ENCODE assay signal across 12 cellular contexts in genomic region chr1:228150021-228150457, GRCh38. TPM values are rescaled to one million over a fixed set of nuclear protein-coding genes. Genes with fewer than 3 reads are reported as not detected.
DNase-seq lines count a peak whose midpoint lies in the region; ATAC-seq, FAIRE-seq and TF ChIP-seq lines count a peak whose summit lies in the region.
"Had no signal": no experiment of that assay in that cellular context is flagged by ENCODE, and none has a peak within 500 bp of the region (broad histone marks: within the 10 kb centered on the region; RNA-seq: fewer than 3 reads in every experiment).

No MANE protein-coding gene starts in this region.

- H3K4me3 Mint-ChIP-seq in astrocyte (ENCODE audit: unreplicated experiment): no peak overlapping the region
- H3K4me3 Mint-ChIP-seq: CD4-positive, alpha-beta memory T cell had no signal

- FAIRE-seq in astrocyte (lab: Jason Lieb, UNC) (no peak), keratinocyte (lab: Jason Lieb, UNC) (no peak)

- H3K4me3 ChIP-seq in astrocyte (ENCODE audit: insufficient read depth, low read depth, low read length): no peak overlapping the region
- peak overlapping the region in 1 of 3 experiments; percentile 38 for H3K4me3 ChIP-seq in keratinocyte (ENCODE audit: control insufficient read depth in 2 of 3, extremely low read depth in 1 of 3, insufficient read depth in 2 of 3, low read depth in 1 of 3, low read length in 3 of 3)
- H3K4me3 ChIP-seq in sigmoid colon: peak overlapping the region; percentile 28 to 50 (median 44)

- no peaks in the 10 kb centered on the region for H3K27me3 Mint-ChIP-seq in astrocyte (ENCODE audit: low read depth, unreplicated experiment)
- H3K27me3 Mint-ChIP-seq: CD4-positive, alpha-beta memory T cell had no signal

- H3K4me2 ChIP-seq in astrocyte (ENCODE audit: low read length): peak overlapping the region; percentile 25
- H3K4me2 ChIP-seq in keratinocyte (ENCODE audit: control insufficient read depth, extremely low read depth, insufficient read depth, low read depth, low read length): peak overlapping the region; percentile 56

- peak; percentile 4 for TF ChIP-seq POLR2A in GM15510 (IDR thresholded peaks at IDR 0.05; ENCODE audit: borderline replicate concordance, extremely low read depth, insufficient read length)
- no peak for TF ChIP-seq POLR2A in sigmoid colon (IDR thresholded peaks at IDR 0.05)

- H4K20me1 ChIP-seq in astrocyte (ENCODE audit: insufficient read depth, low read length): peaks cover 51% of the 10 kb centered on the region
- peaks cover 7% of the 10 kb centered on the region for H4K20me1 ChIP-seq in keratinocyte (ENCODE audit: control insufficient read depth, extremely low read depth, insufficient read depth, low read length)

- no peak overlapping the region for H3K27ac Mint-ChIP-seq in astrocyte (ENCODE audit: unreplicated experiment)

- H3K9me3 ChIP-seq in astrocyte (ENCODE audit: insufficient read depth, low read depth, low read length): no peaks in the 10 kb centered on the region
- no peaks in the 10 kb centered on the region for H3K9me3 ChIP-seq in keratinocyte (ENCODE audit: control insufficient read depth, low read depth, low read length)
- H3K9me3 ChIP-seq in sigmoid colon: no peaks in the 10 kb centered on the region

- peaks cover 4% of the 10 kb centered on the region for H3K36me3 Mint-ChIP-seq in astrocyte (ENCODE audit: low read depth, unreplicated experiment)

- H3K4me1 ChIP-seq in astrocyte (ENCODE audit: insufficient read depth, low read length) (peaks cover 22% of the 10 kb centered on the region), keratinocyte (ENCODE audit: control insufficient read depth, extremely low read depth, insufficient read depth, low read length) (peaks cover 48% of the 10 kb centered on the region), sigmoid colon (peaks cover 0 to 46% (median 38%) of the 10 kb centered on the region in 4 donors)

- intact Hi-C loops in sigmoid colon (cut with DNase I): no loop called here

- H2AFZ ChIP-seq in astrocyte (ENCODE audit: low read depth, low read length) (no peak overlapping the region), keratinocyte (ENCODE audit: control insufficient read depth, low read length) (no peak overlapping the region)

- ATAC-seq in GM21825 (IDR thresholded peaks at IDR 0.05; ENCODE audit: unreplicated experiment) (no peak), GM19455 (IDR thresholded peaks at IDR 0.05; ENCODE audit: unreplicated experiment) (no peak)

- dilution Hi-C loops in keratinocyte (cut with MboI; ENCODE audit: extremely low pct_ligation_motif_present, low sequenced_read_pairs): no loop called here

- H3K9ac ChIP-seq in astrocyte (ENCODE audit: low read length) (peak overlapping the region; percentile 23), keratinocyte (ENCODE audit: control insufficient read depth, extremely low read depth, insufficient read depth, low read length) (peak overlapping the region; percentile 33)

- peaks cover 39% of the 10 kb centered on the region for H3K79me2 ChIP-seq in astrocyte (ENCODE audit: insufficient read depth, low read length)
- H3K79me2 ChIP-seq in keratinocyte (ENCODE audit: control insufficient read depth, insufficient read depth, low read length): peaks cover 30% of the 10 kb centered on the region

- no peaks in the 10 kb centered on the region for H3K27me3 ChIP-seq in astrocyte (ENCODE audit: insufficient read depth, low read length)
- no peaks in the 10 kb centered on the region for H3K27me3 ChIP-seq in keratinocyte (ENCODE audit: control insufficient read depth, extremely low read depth, insufficient read depth, low read length)
- H3K27me3 ChIP-seq in sigmoid colon: no peaks in the 10 kb centered on the region

- WGBS in sigmoid colon, 2 donors: 79 to 86% methylated on average over 9 of the region's 9 CpGs

- H3K9me3 Mint-ChIP-seq in astrocyte (ENCODE audit: unreplicated experiment): no peaks in the 10 kb centered on the region
- H3K9me3 Mint-ChIP-seq: CD4-positive, alpha-beta memory T cell had no signal

- H3K36me3 ChIP-seq in astrocyte (ENCODE audit: insufficient read depth, low read length): peaks cover 6% of the 10 kb centered on the region
- H3K36me3 ChIP-seq in keratinocyte (ENCODE audit: control insufficient read depth in 2 of 2, extremely low read depth in 1 of 2, insufficient read depth in 2 of 2, low read length in 2 of 2): peaks cover 23 to 38% of the 10 kb centered on the region in 2 experiments
- H3K36me3 ChIP-seq in sigmoid colon: peaks cover 0 to 37% (median 13%) of the 10 kb centered on the region in 4 donors

- H3K9me1 ChIP-seq in keratinocyte (ENCODE audit: control insufficient read depth, extremely low read depth, insufficient read depth, low read length): no peaks in the 10 kb centered on the region

- DNase-seq in astrocyte (ENCODE audit: low read depth): no peak
- no peak for DNase-seq in keratinocyte (ENCODE audit: low read depth, low spot score)
- DNase-seq in sigmoid colon: peak; percentile 73
- DNase-seq in HCEC 1CT: no peak
- no peak for DNase-seq in hypothalamus (lab: John Stamatoyannopoulos, UW)
- DNase-seq: dermis blood vessel endothelial cell; NCI-H2081 treated with DMSO at 0.1 percent for 48 hours; stimulated activated CD4-positive, alpha-beta T cell treated with anti-CD3 and anti-CD28 coated beads, Interleukin-2, amount 100 ng/mL, for 48 hours had no signal

- TF ChIP-seq CTCF in astrocyte (IDR thresholded peaks at IDR 0.05; ENCODE audit: insufficient read depth, low read depth, low read length) (no peak), keratinocyte (optimal IDR thresholded peaks at IDR 0.05 in 1 of 3, IDR thresholded peaks at IDR 0.05 in 1 of 3, conservative IDR thresholded peaks at IDR 0.05 in 1 of 3; ENCODE audit: extremely low read depth in 1 of 3, insufficient read depth in 2 of 3, low read length in 3 of 3) (no peak), sigmoid colon (IDR thresholded peaks at IDR 0.05) (no peak)

- H3K27ac ChIP-seq in astrocyte (ENCODE audit: low read depth, low read length): no peak overlapping the region
- H3K27ac ChIP-seq in keratinocyte (ENCODE audit: control insufficient read depth, insufficient read depth, low read length): peak overlapping the region; percentile 13
- H3K27ac ChIP-seq in sigmoid colon: peak overlapping the region; percentile 85 to 93 (median 91)

- no peak for TF ChIP-seq EP300 in sigmoid colon (IDR thresholded peaks at IDR 0.05)

- peaks cover 2% of the 10 kb centered on the region for H3K4me1 Mint-ChIP-seq in astrocyte (ENCODE audit: low read depth, unreplicated experiment)

RNA-seq across cellular contexts. Expression of gene GJC2, which starts 0.3 kb away (rescaled TPM):
- total RNA-seq in astrocyte (1.1 and 1.4 TPM in 2 replicates), sigmoid colon (1 to 10 TPM; 4.2 to 6.4 (median 4.9) TPM)
- polyA plus RNA-seq in keratinocyte (0.37 to 0.63 TPM (median 0.58 TPM) in 3 replicates), sigmoid colon (under 1 TPM in 2 of 3 donors, not detected in 1; 0.60 to 0.99 TPM)
- 0.39 TPM for polyA plus RNA-seq in keratinocyte (2011; ENCODE audit: low read depth)
- 0.17 and 0.52 TPM in 2 replicates for polyA plus RNA-seq in keratinocyte (2011; cell fraction: cytosol; rRNA removed)
- 0.56 and 0.79 TPM in 2 replicates for polyA plus RNA-seq in keratinocyte (2011; cell fraction: nucleus; rRNA removed)
- polyA plus RNA-seq in keratinocyte (2012; ENCODE audit: low replicate concordance): 0.73 and 0.81 TPM in 2 replicates
- 0.33 to 0.52 TPM (median 0.51 TPM) in 3 replicates for polyA minus RNA-seq in keratinocyte
- 2.9 TPM for polyA minus RNA-seq in keratinocyte (2011; cell fraction: cytosol; rRNA and poly(A)+ RNA removed)
- polyA minus RNA-seq in keratinocyte (2011; cell fraction: nucleus; rRNA and poly(A)+ RNA removed): 0.31 and 1.1 TPM in 2 replicates
- polyA plus RNA-seq: CD4-positive, alpha-beta memory T cell had no signal

RNA-seq across cellular contexts. Expression of gene GUK1, which starts 10.0 kb away (rescaled TPM):
- total RNA-seq in astrocyte (214 and 217 TPM in 2 replicates), sigmoid colon (100 to 1,000 TPM; 225 to 366 (median 303) TPM)
- polyA plus RNA-seq in keratinocyte (412 to 877 TPM (median 450 TPM) in 3 replicates), sigmoid colon (100 to 1,000 TPM; 391 to 668 (median 656) TPM)
- polyA plus RNA-seq in keratinocyte (2011; ENCODE audit: low read depth): 259 TPM
- polyA plus RNA-seq in keratinocyte (2011; cell fraction: cytosol; rRNA removed): 279 and 743 TPM in 2 replicates
- polyA plus RNA-seq in keratinocyte (2011; cell fraction: nucleus; rRNA removed): 254 and 303 TPM in 2 replicates
- 421 and 447 TPM in 2 replicates for polyA plus RNA-seq in keratinocyte (2012; ENCODE audit: low replicate concordance)
- polyA minus RNA-seq in keratinocyte: 198 to 329 TPM (median 216 TPM) in 3 replicates
- polyA minus RNA-seq in keratinocyte (2011; cell fraction: cytosol; rRNA and poly(A)+ RNA removed): 557 TPM
- polyA minus RNA-seq in keratinocyte (2011; cell fraction: nucleus; rRNA and poly(A)+ RNA removed): 106 and 141 TPM in 2 replicates

RNA-seq across cellular contexts. Expression of gene IBA57, which starts 15.6 kb away (rescaled TPM):
- 3.8 and 4.9 TPM in 2 replicates for total RNA-seq in astrocyte
- 1.5 to 3.4 TPM (median 2.8 TPM) in 3 replicates for polyA plus RNA-seq in keratinocyte
- polyA plus RNA-seq in keratinocyte (2011; ENCODE audit: low read depth): 0.85 TPM
- 1.3 and 2.7 TPM in 2 replicates for polyA plus RNA-seq in keratinocyte (2011; cell fraction: cytosol; rRNA removed)
- 3.7 and 5.4 TPM in 2 replicates for polyA plus RNA-seq in keratinocyte (2011; cell fraction: nucleus; rRNA removed)
- polyA plus RNA-seq in keratinocyte (2012; ENCODE audit: low replicate concordance): 1.3 and 3.6 TPM in 2 replicates
- 1.6 to 3.0 TPM (median 1.9 TPM) in 3 replicates for polyA minus RNA-seq in keratinocyte
- polyA minus RNA-seq in keratinocyte (2011; cell fraction: cytosol; rRNA and poly(A)+ RNA removed): 1.9 TPM
- 3.6 and 3.9 TPM in 2 replicates for polyA minus RNA-seq in keratinocyte (2011; cell fraction: nucleus; rRNA and poly(A)+ RNA removed)
- total RNA-seq in sigmoid colon: 10 to 100 TPM in 2 of 4 donors, 1 to 10 TPM in 2; 2.9 to 14.0 (median 7.3) TPM
- 1 to 10 TPM; 3.7 to 8.0 (median 4.8) TPM for polyA plus RNA-seq in sigmoid colon

RNA-seq across cellular contexts. Expression of gene MRPL55, which starts 40.9 kb away (rescaled TPM):
- total RNA-seq in astrocyte (50.8 and 53.3 TPM in 2 replicates), sigmoid colon (10 to 100 TPM; 62.0 to 90.6 (median 79.3) TPM)
- polyA plus RNA-seq in keratinocyte (28.4 to 53.7 TPM (median 49.3 TPM) in 3 replicates), sigmoid colon (10 to 100 TPM; 53.5 to 77.4 (median 58.0) TPM)
- polyA plus RNA-seq in keratinocyte (2011; ENCODE audit: low read depth): 23.9 TPM
- polyA plus RNA-seq in keratinocyte (2011; cell fraction: cytosol; rRNA removed): 22.0 and 52.1 TPM in 2 replicates
- 47.4 and 62.3 TPM in 2 replicates for polyA plus RNA-seq in keratinocyte (2011; cell fraction: nucleus; rRNA removed)
- 34.4 and 51.8 TPM in 2 replicates for polyA plus RNA-seq in keratinocyte (2012; ENCODE audit: low replicate concordance)
- 19.2 to 36.3 TPM (median 26.1 TPM) in 3 replicates for polyA minus RNA-seq in keratinocyte
- 48.9 TPM for polyA minus RNA-seq in keratinocyte (2011; cell fraction: cytosol; rRNA and poly(A)+ RNA removed)
- polyA minus RNA-seq in keratinocyte (2011; cell fraction: nucleus; rRNA and poly(A)+ RNA removed): 9.9 and 18.3 TPM in 2 replicates

RNA-seq across cellular contexts. Expression of gene C1orf35, which starts 46.9 kb away (rescaled TPM):
- 19.8 and 21.8 TPM in 2 replicates for total RNA-seq in astrocyte
- polyA plus RNA-seq in keratinocyte: 8.2 to 11.9 TPM (median 10.0 TPM) in 3 replicates
- polyA plus RNA-seq in keratinocyte (2011; ENCODE audit: low read depth): 8.0 TPM
- polyA plus RNA-seq in keratinocyte (2011; cell fraction: cytosol; rRNA removed): 4.4 and 10.2 TPM in 2 replicates
- 21.2 and 27.6 TPM in 2 replicates for polyA plus RNA-seq in keratinocyte (2011; cell fraction: nucleus; rRNA removed)
- 12.5 and 16.4 TPM in 2 replicates for polyA plus RNA-seq in keratinocyte (2012; ENCODE audit: low replicate concordance)
- polyA minus RNA-seq in keratinocyte: 0.99 to 7.7 TPM (median 1.2 TPM) in 3 replicates
- polyA minus RNA-seq in keratinocyte (2011; cell fraction: cytosol; rRNA and poly(A)+ RNA removed): 7.7 TPM
- polyA minus RNA-seq in keratinocyte (2011; cell fraction: nucleus; rRNA and poly(A)+ RNA removed): 2.4 and 2.8 TPM in 2 replicates
- 10 to 100 TPM in 3 of 4 donors, 1 to 10 TPM in 1; 7.8 to 18.1 (median 13.0) TPM for total RNA-seq in sigmoid colon
- 10 to 100 TPM in 1 of 3 donors, 1 to 10 TPM in 2; 8.8 to 17.9 (median 9.0) TPM for polyA plus RNA-seq in sigmoid colon
